Comparison of ENCODE assay signal across 16 cellular contexts in genomic region chr18:46046126-46046525, GRCh38.
"Had no signal": no experiment of that assay in that cellular context is flagged by ENCODE, and none has a peak within 500 bp of the region (broad histone marks: within the 10 kb centered on the region; RNA-seq: fewer than 3 reads in every experiment).

No MANE protein-coding gene starts in this region.

- H3K9me3 Mint-ChIP-seq: activated naive CD4-positive, alpha-beta T cell treated with anti-CD3 and anti-CD28 coated beads, Interleukin-2, amount 50 U/mL, for 24 hours; type B pancreatic cell had no signal

- H3K36me3 Mint-ChIP-seq: type B pancreatic cell had no signal

- ATAC-seq: activated CD8-positive, alpha-beta memory T cell treated with anti-CD3 and anti-CD28 coated beads, Interleukin-2, amount 10 ng/mL, durations not matched to agents 7 days and 5 days; esophagus mucosa; right cardiac atrium; stimulated activated naive CD8-positive, alpha-beta T cell treated with anti-CD3 and anti-CD28 coated beads, Interleukin-15, Interleukin-2, amounts not matched to agents 100 U/mL and 50 U/mL, for 24 hours had no signal

- DNase-seq: activated CD4-positive, alpha-beta T cell treated with anti-CD3 and anti-CD28 coated beads, Interleukin-2, amount 50 U/mL, for 48 hours; activated CD4-positive, CD25-positive, alpha-beta regulatory T cell treated with anti-CD3 and anti-CD28 coated beads, Interleukin-2, amount 50 U/mL, for 72 hours; activated CD8-positive, alpha-beta memory T cell treated with anti-CD3 and anti-CD28 coated beads, Interleukin-2, amount 10 ng/mL, durations not matched to agents 7 days and 5 days; activated effector memory CD4-positive, alpha-beta T cell treated with Interleukin-2 at 50 U/mL for 16 hours; activated T-cell treated with anti-CD3 and anti-CD28 coated beads, Interleukin-2, amount 50 U/mL, for 24 hours; adrenal gland; dorsolateral prefrontal cortex; mesenchymal stem cell; right cardiac atrium; small intestine; stimulated activated CD4-positive, alpha-beta T cell treated with anti-CD3 and anti-CD28 coated beads, Interleukin-4, amount 100 ng/mL, for 24 hours; stimulated activated naive CD8-positive, alpha-beta T cell treated with anti-CD3 and anti-CD28 coated beads, Interleukin-15, Interleukin-2, amounts not matched to agents 100 U/mL and 50 U/mL, for 24 hours had no signal

- H3K27me3 Mint-ChIP-seq: activated naive CD4-positive, alpha-beta T cell treated with anti-CD3 and anti-CD28 coated beads, Interleukin-2, amount 50 U/mL, for 24 hours; activated T-cell treated with anti-CD3 and anti-CD28 coated beads, Interleukin-2, amount 50 U/mL, for 24 hours; type B pancreatic cell had no signal

- H3K27ac Mint-ChIP-seq: activated CD8-positive, alpha-beta memory T cell treated with anti-CD3 and anti-CD28 coated beads, Interleukin-2, amount 10 ng/mL, durations not matched to agents 7 days and 5 days; activated naive CD4-positive, alpha-beta T cell treated with anti-CD3 and anti-CD28 coated beads, Interleukin-2, amount 50 U/mL, for 24 hours; activated T-cell treated with anti-CD3 and anti-CD28 coated beads, Interleukin-2, amount 50 U/mL, for 24 hours; nephron; type B pancreatic cell had no signal

- H3K4me1 Mint-ChIP-seq: nephron had no signal

- H3K4me3 Mint-ChIP-seq: activated CD8-positive, alpha-beta memory T cell treated with anti-CD3 and anti-CD28 coated beads, Interleukin-2, amount 10 ng/mL, durations not matched to agents 7 days and 5 days; activated naive CD4-positive, alpha-beta T cell treated with anti-CD3 and anti-CD28 coated beads, Interleukin-2, amount 50 U/mL, for 24 hours; activated T-cell treated with anti-CD3 and anti-CD28 coated beads, Interleukin-2, amount 50 U/mL, for 24 hours; nephron; type B pancreatic cell had no signal
